In the genomic region with DNA sequence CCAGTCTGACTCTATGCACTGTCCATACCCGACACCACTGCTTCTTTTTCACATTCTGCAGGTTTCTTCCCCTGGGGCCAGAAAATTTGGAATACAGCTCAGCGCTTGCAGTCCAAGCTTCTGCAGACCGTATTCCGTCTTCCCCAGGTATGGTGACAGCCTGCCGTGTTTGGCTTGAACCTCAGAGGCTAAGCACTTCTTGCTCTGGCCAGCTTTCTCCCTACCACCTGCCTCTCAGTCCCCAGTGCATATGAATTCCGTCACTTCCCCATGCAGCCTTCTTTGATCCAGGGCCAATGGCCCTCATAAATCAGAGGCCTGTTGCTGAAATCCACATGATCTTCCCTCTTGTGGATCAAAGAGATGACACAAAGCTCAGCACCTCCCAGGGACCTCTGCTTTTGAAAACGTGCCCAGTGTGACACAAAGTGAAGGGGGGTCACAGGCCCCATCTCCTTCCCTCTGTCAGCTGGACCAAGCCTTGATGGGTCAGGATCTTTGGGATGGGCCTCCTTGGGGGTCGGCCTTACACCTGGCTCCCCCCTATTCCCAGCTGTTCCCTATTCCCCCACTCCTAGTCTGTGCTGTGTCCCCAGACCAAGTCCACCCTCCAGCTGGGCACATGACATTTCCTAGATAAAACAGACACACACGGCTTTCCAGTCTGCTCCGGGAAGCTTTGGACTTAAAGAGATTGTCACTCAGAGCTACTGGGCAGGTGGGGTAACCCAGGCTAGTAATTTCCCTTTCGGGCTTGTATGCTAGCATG, we compare ENCODE assay signal across 21 cellular contexts.
DNase-seq lines count a peak whose midpoint lies in the region; ATAC-seq, FAIRE-seq and TF ChIP-seq lines count a peak whose summit lies in the region.
"Had no signal": no experiment of that assay in that cellular context is flagged by ENCODE, and none has a peak within 500 bp of the region (broad histone marks: within the 10 kb centered on the region; RNA-seq: fewer than 3 reads in every experiment).

No MANE protein-coding gene starts in this region.

- H3K9me3 ChIP-seq in psoas muscle (no peaks in the 10 kb centered on the region), HepG2 (ENCODE audit: low read length) (no peaks in the 10 kb centered on the region; the same call in 1 of the 2 replicates)
- no peaks in the 10 kb centered on the region for H3K9me3 ChIP-seq in effector memory CD4-positive, alpha-beta T cell (ENCODE audit: control insufficient read depth, low read length)
- H3K9me3 ChIP-seq: SK-N-SH had no signal

- H3K4me2 ChIP-seq in HepG2 (ENCODE audit: low read depth, low read length) = no peak overlapping the region
- H3K4me2 ChIP-seq: SK-N-SH had no signal

- no peak for TF ChIP-seq POLR2A in HepG2 (IDR thresholded peaks at IDR 0.05; ENCODE audit: insufficient read depth in 1 of 2, low read depth in 2 of 2, low read length in 2 of 2)

- H3K27ac ChIP-seq in psoas muscle (no peak overlapping the region), HepG2 (ENCODE audit: extremely low read length, insufficient read depth, low read length) (no peak overlapping the region)
- H3K27ac ChIP-seq in effector memory CD4-positive, alpha-beta T cell (ENCODE audit: insufficient read depth, low read length, poor library complexity, severe bottlenecking) = no peak overlapping the region
- H3K27ac ChIP-seq: GM23248 had no signal

- CTCF ChIA-PET in HepG2 (lab: Yijun Ruan, JAX; ENCODE audit: low intra/inter-chr PET ratio, low total read pairs) = no interaction called here

- DNase-seq in NCI-H1092 (lab: John Stamatoyannopoulos, UW) = peak; percentile 57
- DNase-seq in NCI-H510A (lab: John Stamatoyannopoulos, UW) = peak; percentile 14
- DNase-seq in cerebellar cortex (ENCODE audit: low spot score) = peak; percentile 45
- DNase-seq in psoas muscle = no peak
- no peak for DNase-seq in HepG2 (ENCODE audit: low spot score)
- no peak for DNase-seq in effector memory CD4-positive, alpha-beta T cell
- no peak for DNase-seq in GM19238 (ENCODE audit: insufficient read length, low spot score)
- DNase-seq: ACHN, GDM1, GM23248, HCEC 1CT, Karpas-422, NCI-H1436 treated with DMSO at 0.1 percent for 48 hours, NCI-H2081, NCI-H2171 treated with DMSO at 0.1 percent for 48 hours, OCI-M1, SHP77 treated with DMSO at 0.1 percent for 48 hours, SK-N-SH had no signal

- H3K4me3 ChIP-seq in psoas muscle (no peak overlapping the region), HepG2 (replicated peaks in 1 of 3; ENCODE audit: insufficient read depth in 1 of 3, low read depth in 2 of 3, low read length in 3 of 3) (no peak overlapping the region)
- H3K4me3 ChIP-seq in effector memory CD4-positive, alpha-beta T cell (ENCODE audit: insufficient read depth, low read depth, low read length, poor library complexity, severe bottlenecking) = no peak overlapping the region
- H3K4me3 ChIP-seq: GM23248 had no signal

- no TSS peak for BruUV-seq in HepG2 (replicated peaks; lab: Mats Ljungman, UMichigan)

- no peaks in the 10 kb centered on the region for H4K20me1 ChIP-seq in HepG2 (ENCODE audit: insufficient read depth, low read length)

- intact Hi-C loops in psoas muscle (cut with DNase I) = no loop called here
- intact Hi-C loops in HepG2 (cut with micrococcal nuclease; ENCODE audit: unreplicated experiment) = no loop called here

- no peak for TF ChIP-seq RAD21 in HepG2 (CRISPR knock-in tag; IDR thresholded peaks at IDR 0.05)

- TF ChIP-seq EP300 in HepG2 (IDR thresholded peaks at IDR 0.05; ENCODE audit: low read depth in 2 of 2, low read length in 2 of 2) (no peak), HepG2 (CRISPR knock-in tag; IDR thresholded peaks at IDR 0.05; ENCODE audit: borderline replicate concordance) (no peak)

- POLR2A ChIA-PET in HepG2 (lab: Yijun Ruan, JAX) = no interaction called here

- H3K79me2 ChIP-seq in HepG2 (ENCODE audit: insufficient read depth, low read length) = no peaks in the 10 kb centered on the region

- no peak overlapping the region for H2AFZ ChIP-seq in HepG2 (ENCODE audit: low read length)
- H2AFZ ChIP-seq: GM23248 had no signal

- in situ Hi-C loops in HepG2 (cut with HindIII; ENCODE audit: extremely low pct_ligation_motif_present, low pct_unique_long_range_greater_than_20kb) = no loop called here

- ATAC-seq in psoas muscle = peak in 3 of 4 donors; percentile 28 to 48 (median 44)
- no peak for ATAC-seq in HepG2

- no peaks in the 10 kb centered on the region for H3K36me3 ChIP-seq in psoas muscle (ENCODE audit: insufficient read depth in 1 of 2, low read depth in 1 of 2)
- no peaks in the 10 kb centered on the region for H3K36me3 ChIP-seq in HepG2 (replicated peaks in 1 of 2; ENCODE audit: control insufficient read depth in 1 of 2, insufficient read depth in 2 of 2, low read length in 2 of 2)
- no peaks in the 10 kb centered on the region for H3K36me3 ChIP-seq in effector memory CD4-positive, alpha-beta T cell (ENCODE audit: control insufficient read depth, insufficient read depth, low read length)

- no peak for FAIRE-seq in HepG2 (lab: Jason Lieb, UNC)
- FAIRE-seq: D721Med, GM19239, HTR-8/SVneo had no signal

- H3K27me3 ChIP-seq in psoas muscle (ENCODE audit: insufficient read depth in 3 of 3, low read length in 2 of 3) (peaks cover 0 to 12% (median 3%) of the 10 kb centered on the region in 3 donors), HepG2 (ENCODE audit: control insufficient read depth in 1 of 2, insufficient read depth in 2 of 2, low read length in 2 of 2) (no peaks in the 10 kb centered on the region; a peak in 1 of 5 replicates)
- no peaks in the 10 kb centered on the region for H3K27me3 ChIP-seq in effector memory CD4-positive, alpha-beta T cell (replicated peaks; ENCODE audit: control insufficient read depth, insufficient read depth, low read length, poor library complexity, severe bottlenecking)

- H3K4me1 ChIP-seq in psoas muscle (no peaks in the 10 kb centered on the region), HepG2 (ENCODE audit: insufficient read depth, low read length) (no peaks in the 10 kb centered on the region)
- no peaks in the 10 kb centered on the region for H3K4me1 ChIP-seq in effector memory CD4-positive, alpha-beta T cell (ENCODE audit: control insufficient read depth, insufficient read depth, low read length, poor library complexity, severe bottlenecking)

- no peak for TF ChIP-seq CTCF in psoas muscle (IDR thresholded peaks at IDR 0.05)
- no peak for TF ChIP-seq CTCF in HepG2 (CRISPR knock-in tag; IDR thresholded peaks at IDR 0.05)

- 32 to 56% (median 42%) methylated on average over 11 of the region's 11 CpGs for WGBS in psoas muscle, 3 donors
- WGBS in HepG2 (ENCODE audit: low lambda C conversion rate) = 18% methylated on average over 9 of the region's 11 CpGs

- H3K9ac ChIP-seq in HepG2 (ENCODE audit: insufficient read depth, low read depth, low read length) = no peak overlapping the region
- H3K9ac ChIP-seq: GM23248, SK-N-SH had no signal

TF ChIP-seq in HepG2, 621 proteins besides CTCF, POLR2A, EP300 and RAD21:
- TF ChIP-seq DNMT3B (CRISPR knock-in tag; conservative IDR thresholded peaks at IDR 0.05) (no peak), SYNCRIP (IDR thresholded peaks at IDR 0.05; ENCODE audit: insufficient read depth, low read depth, low read length) (no peak), HNRNPH1 (optimal IDR thresholded peaks at IDR 0.05; ENCODE audit: low read depth, low read length) (no peak), ZNF496 (CRISPR knock-in tag; IDR thresholded peaks at IDR 0.05; ENCODE audit: insufficient replicate concordance) (no peak), ZNF543 (CRISPR knock-in tag; IDR thresholded peaks at IDR 0.05) (no peak), ZNF432 (CRISPR knock-in tag; IDR thresholded peaks at IDR 0.05; ENCODE audit: borderline replicate concordance) (no peak), MED13 (CRISPR knock-in tag; IDR thresholded peaks at IDR 0.05) (no peak)
- TF ChIP-seq, protein P1, sequence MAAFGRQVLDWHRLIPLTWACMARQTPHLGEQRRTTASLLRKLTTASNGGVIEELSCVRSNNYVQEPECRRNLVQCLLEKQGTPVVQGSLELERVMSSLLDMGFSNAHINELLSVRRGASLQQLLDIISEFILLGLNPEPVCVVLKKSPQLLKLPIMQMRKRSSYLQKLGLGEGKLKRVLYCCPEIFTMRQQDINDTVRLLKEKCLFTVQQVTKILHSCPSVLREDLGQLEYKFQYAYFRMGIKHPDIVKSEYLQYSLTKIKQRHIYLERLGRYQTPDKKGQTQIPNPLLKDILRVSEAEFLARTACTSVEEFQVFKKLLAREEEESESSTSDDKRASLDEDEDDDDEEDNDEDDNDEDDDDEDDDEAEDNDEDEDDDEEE (CRISPR knock-in tag; IDR thresholded peaks at IDR 0.05) = no peak
- TF ChIP-seq, protein P2, sequence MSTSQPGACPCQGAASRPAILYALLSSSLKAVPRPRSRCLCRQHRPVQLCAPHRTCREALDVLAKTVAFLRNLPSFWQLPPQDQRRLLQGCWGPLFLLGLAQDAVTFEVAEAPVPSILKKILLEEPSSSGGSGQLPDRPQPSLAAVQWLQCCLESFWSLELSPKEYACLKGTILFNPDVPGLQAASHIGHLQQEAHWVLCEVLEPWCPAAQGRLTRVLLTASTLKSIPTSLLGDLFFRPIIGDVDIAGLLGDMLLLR (CRISPR knock-in tag; IDR thresholded peaks at IDR 0.05) = no peak
- TF ChIP-seq, protein P3, sequence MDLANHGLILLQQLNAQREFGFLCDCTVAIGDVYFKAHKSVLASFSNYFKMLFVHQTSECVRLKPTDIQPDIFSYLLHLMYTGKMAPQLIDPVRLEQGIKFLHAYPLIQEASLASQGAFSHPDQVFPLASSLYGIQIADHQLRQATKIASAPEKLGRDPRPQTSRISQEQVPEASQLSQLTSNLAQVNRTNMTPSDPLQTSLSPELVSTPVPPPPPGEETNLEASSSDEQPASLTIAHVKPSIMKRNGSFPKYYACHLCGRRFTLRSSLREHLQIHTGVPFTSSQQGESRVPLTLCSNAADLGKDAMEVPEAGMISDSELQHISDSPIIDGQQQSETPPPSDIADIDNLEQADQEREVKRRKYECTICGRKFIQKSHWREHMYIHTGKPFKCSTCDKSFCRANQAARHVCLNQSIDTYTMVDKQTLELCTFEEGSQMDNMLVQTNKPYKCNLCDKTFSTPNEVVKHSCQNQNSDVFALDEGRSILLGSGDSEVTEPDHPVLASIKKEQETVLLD (CRISPR knock-in tag; IDR thresholded peaks at IDR 0.05; ENCODE audit: low read depth) = no peak
- TF ChIP-seq, protein P4, sequence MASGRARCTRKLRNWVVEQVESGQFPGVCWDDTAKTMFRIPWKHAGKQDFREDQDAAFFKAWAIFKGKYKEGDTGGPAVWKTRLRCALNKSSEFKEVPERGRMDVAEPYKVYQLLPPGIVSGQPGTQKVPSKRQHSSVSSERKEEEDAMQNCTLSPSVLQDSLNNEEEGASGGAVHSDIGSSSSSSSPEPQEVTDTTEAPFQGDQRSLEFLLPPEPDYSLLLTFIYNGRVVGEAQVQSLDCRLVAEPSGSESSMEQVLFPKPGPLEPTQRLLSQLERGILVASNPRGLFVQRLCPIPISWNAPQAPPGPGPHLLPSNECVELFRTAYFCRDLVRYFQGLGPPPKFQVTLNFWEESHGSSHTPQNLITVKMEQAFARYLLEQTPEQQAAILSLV (CRISPR knock-in tag; IDR thresholded peaks at IDR 0.05; ENCODE audit: borderline replicate concordance) = no peak

Comparison
In these comparisons a context has a peak if more than half of its experiments do, and no peak if none do; other contexts are left out.
1. DNase-seq: peak in NCI-H1092 (single experiment), NCI-H510A (single experiment) and cerebellar cortex (single experiment); none in psoas muscle (0 of 2), HepG2 (single experiment), effector memory CD4-positive, alpha-beta T cell (0 of 3) and GM19238 (single experiment).